Comparison of ENCODE assay signal across 8 cellular contexts in genomic region chr19:13978306-13978705, GRCh38. TPM values are rescaled to one million over a fixed set of nuclear protein-coding genes. Genes with fewer than 3 reads are reported as not detected.
A peak's percentile ranks its signal among the peaks of the same experiment; 100 is the strongest.
DNase-seq lines count a peak whose midpoint lies in the region; ATAC-seq lines count a peak whose summit lies in the region.

No MANE protein-coding gene starts in this region.

- peak; percentile 24 for DNase-seq in activated naive CD4-positive, alpha-beta T cell treated with anti-CD3 and anti-CD28 coated beads, Interleukin-2, amount 50 U/mL, for 16 hours
- no peak for DNase-seq in activated naive CD4-positive, alpha-beta T cell (lab: John Stamatoyannopoulos, UW)
- DNase-seq in anterior cingulate cortex (lab: John Stamatoyannopoulos, UW), result peak in 37 of 58 donors; percentile 10 to 60 (median 31)
- no peak for DNase-seq in immature natural killer cell

- ATAC-seq in stimulated activated memory B cell treated with anti-CD40 and anti-IgM and Interleukin-4, amounts not matched to agents 10 μg/mL and 1 μg/mL and 100 μg/mL, for 72 hours, result peak; percentile 59
- ATAC-seq in GM19023 (IDR thresholded peaks at IDR 0.05; ENCODE audit: unreplicated experiment), result no peak
- no peak for ATAC-seq in GM18907 (IDR thresholded peaks at IDR 0.05; ENCODE audit: unreplicated experiment)
- no peak for ATAC-seq in HG03432 (IDR thresholded peaks at IDR 0.05; ENCODE audit: unreplicated experiment)

- H3K36me3 Mint-ChIP-seq in immature natural killer cell, result peaks cover 5 to 11% (median 8%) of the 10 kb centered on the region in 3 donors
- peaks cover 25% of the 10 kb centered on the region for H3K36me3 Mint-ChIP-seq in stimulated activated memory B cell treated with anti-CD40 and anti-IgM and Interleukin-4, amounts not matched to agents 10 μg/mL and 1 μg/mL and 100 μg/mL, for 72 hours

- H3K9me3 Mint-ChIP-seq in immature natural killer cell, result no peaks in the 10 kb centered on the region
- no peaks in the 10 kb centered on the region for H3K9me3 Mint-ChIP-seq in stimulated activated memory B cell treated with anti-CD40 and anti-IgM and Interleukin-4, amounts not matched to agents 10 μg/mL and 1 μg/mL and 100 μg/mL, for 72 hours

- peak overlapping the region in 4 of 5 donors; percentile 29 to 52 (median 42) for H3K4me3 Mint-ChIP-seq in immature natural killer cell
- peak overlapping the region; percentile 59 for H3K4me3 Mint-ChIP-seq in stimulated activated memory B cell treated with anti-CD40 and anti-IgM and Interleukin-4, amounts not matched to agents 10 μg/mL and 1 μg/mL and 100 μg/mL, for 72 hours

- H3K27ac Mint-ChIP-seq in immature natural killer cell, result peak overlapping the region in 2 of 6 donors; percentile 23 to 78
- H3K27ac Mint-ChIP-seq in stimulated activated memory B cell treated with anti-CD40 and anti-IgM and Interleukin-4, amounts not matched to agents 10 μg/mL and 1 μg/mL and 100 μg/mL, for 72 hours, result peak overlapping the region; percentile 81

- H3K27me3 Mint-ChIP-seq in immature natural killer cell (ENCODE audit: low read depth in 3 of 3), result peaks cover 0 to 5% (median 2%) of the 10 kb centered on the region in 3 donors
- H3K27me3 Mint-ChIP-seq in stimulated activated memory B cell treated with anti-CD40 and anti-IgM and Interleukin-4, amounts not matched to agents 10 μg/mL and 1 μg/mL and 100 μg/mL, for 72 hours, result no peaks in the 10 kb centered on the region

- H3K4me1 Mint-ChIP-seq in immature natural killer cell, result peaks cover 0 to 16% of the 10 kb centered on the region in 2 donors
- H3K4me1 Mint-ChIP-seq in stimulated activated memory B cell treated with anti-CD40 and anti-IgM and Interleukin-4, amounts not matched to agents 10 μg/mL and 1 μg/mL and 100 μg/mL, for 72 hours, result peaks cover 54% of the 10 kb centered on the region

RNA-seq across cellular contexts. Expression of gene DCAF15, which starts 26.0 kb away (rescaled TPM):
- 1 to 10 TPM; 2.4 to 9.4 (median 4.2) TPM for polyA plus RNA-seq in immature natural killer cell

RNA-seq across cellular contexts. Expression of gene RFX1, which starts 27.8 kb away (rescaled TPM):
- polyA plus RNA-seq in immature natural killer cell, result 1 to 10 TPM in 1 of 3 donors, under 1 TPM in 2; 0.21 to 1.5 (median 0.66) TPM

RNA-seq across cellular contexts. Expression of gene PODNL1, which starts 40.1 kb away (rescaled TPM):
- not detected for polyA plus RNA-seq in immature natural killer cell

RNA-seq across cellular contexts. Expression of gene RLN3, which starts 49.6 kb away (rescaled TPM):
- polyA plus RNA-seq in immature natural killer cell, result not detected

RNA-seq across cellular contexts. Expression of gene IL27RA, which starts 53.3 kb away (rescaled TPM):
- 10 to 100 TPM; 58.6 to 86.4 (median 69.9) TPM for polyA plus RNA-seq in immature natural killer cell

Comparison
In these comparisons a context has a peak if more than half of its experiments do, and no peak if none do; other contexts are left out.
1. DNase-seq: peak in activated naive CD4-positive, alpha-beta T cell treated with anti-CD3 and anti-CD28 coated beads, Interleukin-2, amount 50 U/mL, for 16 hours (single experiment) and anterior cingulate cortex (37 of 58); none in activated naive CD4-positive, alpha-beta T cell (0 of 4) and immature natural killer cell (0 of 3).